ENCODE assay signal across 1 cellular context in genomic region chr9:37415011-37415719, GRCh38.
TF ChIP-seq lines count a peak whose summit lies in the region.

No MANE protein-coding gene starts in this region.

TF ChIP-seq in HepG2, 621 proteins besides CTCF, POLR2A, EP300 and RAD21 (continued from another document and continues in another):
- TF ChIP-seq RBM39 (IDR thresholded peaks at IDR 0.05; ENCODE audit: low read depth, low read length, poor library complexity, severe bottlenecking), result no peak
- TF ChIP-seq ZNF746 (CRISPR knock-in tag; IDR thresholded peaks at IDR 0.05), result no peak
- TF ChIP-seq RBFOX2 (IDR thresholded peaks at IDR 0.05; ENCODE audit: low read depth, low read length), result no peak
- no peak for TF ChIP-seq KDM6A (CRISPR knock-in tag; IDR thresholded peaks at IDR 0.05; ENCODE audit: low read depth)
- TF ChIP-seq SNRNP70 (IDR thresholded peaks at IDR 0.05; ENCODE audit: low read depth, low read length), result no peak
- TF ChIP-seq ETV5 (CRISPR knock-in tag; IDR thresholded peaks at IDR 0.05; ENCODE audit: borderline replicate concordance), result no peak
- no peak for TF ChIP-seq ZNF446 (CRISPR knock-in tag; IDR thresholded peaks at IDR 0.05)
- no peak for TF ChIP-seq ZNF589 (CRISPR knock-in tag; conservative IDR thresholded peaks at IDR 0.05)
- TF ChIP-seq ZNF543 (CRISPR knock-in tag; IDR thresholded peaks at IDR 0.05), result no peak
- no peak for TF ChIP-seq HMG20B (CRISPR knock-in tag; conservative IDR thresholded peaks at IDR 0.05)
- TF ChIP-seq UBTF (CRISPR knock-in tag; IDR thresholded peaks at IDR 0.05), result no peak
- no peak for TF ChIP-seq HCFC1 (IDR thresholded peaks at IDR 0.05; ENCODE audit: low read depth, low read length)
- no peak for TF ChIP-seq SRF (IDR thresholded peaks at IDR 0.05; ENCODE audit: low read depth, low read length)
- no peak for TF ChIP-seq AFF4 (CRISPR knock-in tag; IDR thresholded peaks at IDR 0.05)
- TF ChIP-seq RXRB (CRISPR knock-in tag; IDR thresholded peaks at IDR 0.05; ENCODE audit: borderline replicate concordance), result peak; percentile 47; the same call in 1 of the 2 replicates
- no peak for TF ChIP-seq ARNTL (CRISPR knock-in tag; IDR thresholded peaks at IDR 0.05)
- TF ChIP-seq BRF2 (CRISPR knock-in tag; IDR thresholded peaks at IDR 0.05), result no peak
- TF ChIP-seq MEIS2 (CRISPR knock-in tag; IDR thresholded peaks at IDR 0.05), result no peak
- TF ChIP-seq HOXA9 (CRISPR knock-in tag; IDR thresholded peaks at IDR 0.05; ENCODE audit: borderline replicate concordance), result no peak
- no peak for TF ChIP-seq SALL2 (CRISPR knock-in tag; IDR thresholded peaks at IDR 0.05)
- no peak for TF ChIP-seq PLSCR1 (CRISPR knock-in tag; IDR thresholded peaks at IDR 0.05; ENCODE audit: borderline replicate concordance)
- no peak for TF ChIP-seq NRL (CRISPR knock-in tag; IDR thresholded peaks at IDR 0.05; ENCODE audit: borderline replicate concordance)
- TF ChIP-seq ATF7-NPFF (CRISPR knock-in tag; IDR thresholded peaks at IDR 0.05; ENCODE audit: low read depth), result no peak
- no peak for TF ChIP-seq E2F5 (CRISPR knock-in tag; conservative IDR thresholded peaks at IDR 0.05)
- peak; percentile 41; the same call in 1 of the 2 replicates for TF ChIP-seq THRA (CRISPR knock-in tag; IDR thresholded peaks at IDR 0.05; ENCODE audit: borderline replicate concordance)
- no peak for TF ChIP-seq ZNF569 (CRISPR knock-in tag; IDR thresholded peaks at IDR 0.05; ENCODE audit: borderline replicate concordance)
- no peak for TF ChIP-seq TRIM22 (IDR thresholded peaks at IDR 0.05)
- no peak for TF ChIP-seq NFE2L1 (CRISPR knock-in tag; IDR thresholded peaks at IDR 0.05; ENCODE audit: borderline replicate concordance)
- TF ChIP-seq ZNF691 (CRISPR knock-in tag; IDR thresholded peaks at IDR 0.05; ENCODE audit: borderline replicate concordance, low read depth), result peak; percentile 79; the same call in 1 of the 2 replicates
- no peak for TF ChIP-seq NFIB (CRISPR knock-in tag; IDR thresholded peaks at IDR 0.05; ENCODE audit: borderline replicate concordance)
- TF ChIP-seq ZNF205 (CRISPR knock-in tag; IDR thresholded peaks at IDR 0.05), result no peak
- TF ChIP-seq ATF2 (CRISPR knock-in tag; IDR thresholded peaks at IDR 0.05), result 0 out of 2 replicates have a peak, but pooled peaks have one; percentile 28
- TF ChIP-seq ZNF235 (CRISPR knock-in tag; IDR thresholded peaks at IDR 0.05; ENCODE audit: borderline replicate concordance), result no peak
- no peak for TF ChIP-seq NCOA1 (CRISPR knock-in tag; IDR thresholded peaks at IDR 0.05)
- no peak for TF ChIP-seq NPAS2 (CRISPR knock-in tag; IDR thresholded peaks at IDR 0.05; ENCODE audit: borderline replicate concordance)
- no peak for TF ChIP-seq NFIC (IDR thresholded peaks at IDR 0.05; ENCODE audit: low read length)
- TF ChIP-seq ZNF800 (CRISPR knock-in tag; IDR thresholded peaks at IDR 0.05), result no peak
- TF ChIP-seq ZNF709 (CRISPR knock-in tag; IDR thresholded peaks at IDR 0.05), result no peak
- no peak for TF ChIP-seq ZBTB43 (CRISPR knock-in tag; conservative IDR thresholded peaks at IDR 0.05)
- no peak for TF ChIP-seq ZNF282 (IDR thresholded peaks at IDR 0.05; ENCODE audit: partially characterized antibody)
- no peak for TF ChIP-seq SUZ12 (IDR thresholded peaks at IDR 0.05; ENCODE audit: low read depth, low read length)
- TF ChIP-seq ARHGAP35 (CRISPR knock-in tag; IDR thresholded peaks at IDR 0.05; ENCODE audit: borderline replicate concordance), result no peak
